Comparison of ENCODE assay signal across 9 cellular contexts in the genomic region with DNA sequence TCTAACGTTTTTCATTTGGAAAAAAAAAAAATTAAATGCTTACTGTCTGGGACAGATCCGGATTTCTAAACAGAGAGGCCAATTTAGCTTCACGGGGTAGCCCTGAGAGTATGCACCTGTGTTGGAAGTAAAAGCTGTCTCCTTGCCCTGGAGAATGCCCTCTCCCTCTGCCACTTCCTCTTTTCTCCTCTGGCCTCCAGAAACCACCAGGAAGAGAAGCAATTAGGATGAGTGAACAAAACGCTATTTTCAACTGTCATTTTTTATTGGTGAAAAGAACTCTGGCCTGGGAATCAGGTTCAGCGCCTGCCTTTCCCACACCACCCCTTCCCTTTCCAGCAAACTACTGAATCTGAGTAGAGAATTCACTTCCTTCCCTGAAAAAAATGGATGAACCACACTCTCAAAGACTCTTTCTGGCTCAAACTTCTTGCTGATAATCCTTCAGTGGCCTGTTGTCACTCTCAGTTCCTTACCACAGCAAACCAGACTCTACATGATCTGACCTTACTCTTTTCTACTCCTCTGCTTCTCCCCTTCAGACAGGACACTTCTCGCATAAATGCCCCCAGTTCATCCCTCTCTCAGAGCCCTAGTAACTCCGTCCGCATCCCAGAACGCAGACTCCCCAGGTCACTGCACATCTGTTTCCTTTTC. TPM values are rescaled to one million over a fixed set of nuclear protein-coding genes. Genes with fewer than 3 reads are reported as not detected.
DNase-seq lines count a peak whose midpoint lies in the region; ATAC-seq, FAIRE-seq and TF ChIP-seq lines count a peak whose summit lies in the region.
"Had no signal": no experiment of that assay in that cellular context is flagged by ENCODE, and none has a peak within 500 bp of the region (broad histone marks: within the 10 kb centered on the region; RNA-seq: fewer than 3 reads in every experiment).

No MANE protein-coding gene starts in this region.

- H3K9me3 ChIP-seq in endodermal cell (ENCODE audit: control insufficient read depth, low read length) = peaks cover 7% of the 10 kb centered on the region

- peaks cover 59% of the 10 kb centered on the region for H3K36me3 Mint-ChIP-seq in T-helper 2 cell treated with Interferon-gamma antibody and Interleukin-4, amounts not matched to agents 5 μg/mL and 100 μg/mL, for 36 hours (ENCODE audit: low read depth)
- peaks cover 35% of the 10 kb centered on the region for H3K36me3 Mint-ChIP-seq in endodermal cell (ENCODE audit: low read depth)
- H3K36me3 Mint-ChIP-seq in stimulated activated memory B cell treated with anti-CD40 and anti-IgM and Interleukin-4, amounts not matched to agents 10 μg/mL and 1 μg/mL and 100 μg/mL, for 72 hours = peaks cover 37% of the 10 kb centered on the region

- no peak overlapping the region for H3K4me3 ChIP-seq in endodermal cell (ENCODE audit: low read length)

- peak overlapping the region; percentile 14 for H3K27ac ChIP-seq in endodermal cell (ENCODE audit: low read depth, low read length)

- DNase-seq in T-helper 2 cell treated with Interferon-gamma antibody and Interleukin-4, amounts not matched to agents 5 μg/mL and 100 μg/mL, for 36 hours (ENCODE audit: low spot score) = no peak
- no peak for DNase-seq in T-helper 2 cell
- DNase-seq in RCC 7860 (ENCODE audit: low spot score) = peak; percentile 15
- no peak for DNase-seq in endodermal cell
- DNase-seq in DMS153 treated with DMSO at 0.1 percent for 48 hours (lab: John Stamatoyannopoulos, UW; ENCODE audit: unreplicated experiment) = no peak
- no peak for DNase-seq in medulla oblongata (ENCODE audit: extremely low spot score)

- 92% methylated on average over 7 to 9 of the region's 9 CpGs for WGBS in endodermal cell (ENCODE audit: insufficient coverage in 1 of 2, insufficient read length in 1 of 2), 2 experiments

- H3K27me3 ChIP-seq in endodermal cell (ENCODE audit: control insufficient read depth, insufficient read depth, low read length, poor library complexity, severe bottlenecking) = no peaks in the 10 kb centered on the region

- peak overlapping the region; percentile 48 for H3K4me3 Mint-ChIP-seq in T-helper 2 cell treated with Interferon-gamma antibody and Interleukin-4, amounts not matched to agents 5 μg/mL and 100 μg/mL, for 36 hours
- no peak overlapping the region for H3K4me3 Mint-ChIP-seq in endodermal cell
- H3K4me3 Mint-ChIP-seq in stimulated activated memory B cell treated with anti-CD40 and anti-IgM and Interleukin-4, amounts not matched to agents 10 μg/mL and 1 μg/mL and 100 μg/mL, for 72 hours = no peak overlapping the region

- no peak for FAIRE-seq in RCC 7860 (lab: Jason Lieb, UNC)
- FAIRE-seq: GM18507 had no signal

- H3K27me3 Mint-ChIP-seq in T-helper 2 cell treated with Interferon-gamma antibody and Interleukin-4, amounts not matched to agents 5 μg/mL and 100 μg/mL, for 36 hours (ENCODE audit: low read depth) = no peaks in the 10 kb centered on the region
- H3K27me3 Mint-ChIP-seq in endodermal cell (ENCODE audit: insufficient read depth) = no peaks in the 10 kb centered on the region
- no peaks in the 10 kb centered on the region for H3K27me3 Mint-ChIP-seq in stimulated activated memory B cell treated with anti-CD40 and anti-IgM and Interleukin-4, amounts not matched to agents 10 μg/mL and 1 μg/mL and 100 μg/mL, for 72 hours

- H3K27ac Mint-ChIP-seq in T-helper 2 cell treated with Interferon-gamma antibody and Interleukin-4, amounts not matched to agents 5 μg/mL and 100 μg/mL, for 36 hours = peak overlapping the region; percentile 63
- H3K27ac Mint-ChIP-seq in endodermal cell = peak overlapping the region; percentile 65
- H3K27ac Mint-ChIP-seq in stimulated activated memory B cell treated with anti-CD40 and anti-IgM and Interleukin-4, amounts not matched to agents 10 μg/mL and 1 μg/mL and 100 μg/mL, for 72 hours = peak overlapping the region; percentile 13

- H3K9me3 Mint-ChIP-seq in T-helper 2 cell treated with Interferon-gamma antibody and Interleukin-4, amounts not matched to agents 5 μg/mL and 100 μg/mL, for 36 hours = no peaks in the 10 kb centered on the region
- no peaks in the 10 kb centered on the region for H3K9me3 Mint-ChIP-seq in endodermal cell
- H3K9me3 Mint-ChIP-seq in stimulated activated memory B cell treated with anti-CD40 and anti-IgM and Interleukin-4, amounts not matched to agents 10 μg/mL and 1 μg/mL and 100 μg/mL, for 72 hours = no peaks in the 10 kb centered on the region

- peaks cover 92% of the 10 kb centered on the region for H3K36me3 ChIP-seq in endodermal cell (ENCODE audit: control insufficient read depth, insufficient read depth, low read length)

- peaks cover 17% of the 10 kb centered on the region for H3K4me1 ChIP-seq in endodermal cell (ENCODE audit: control insufficient read depth, insufficient read depth, low read length)

- ATAC-seq in stimulated activated memory B cell treated with anti-CD40 and anti-IgM and Interleukin-4, amounts not matched to agents 10 μg/mL and 1 μg/mL and 100 μg/mL, for 72 hours = no peak
- ATAC-seq in GM18517 (IDR thresholded peaks at IDR 0.05; ENCODE audit: unreplicated experiment) = no peak

- no peak for TF ChIP-seq CTCF in endodermal cell (conservative IDR thresholded peaks at IDR 0.05)

- no peak overlapping the region for H3K9ac ChIP-seq in endodermal cell (ENCODE audit: extremely low read depth, low read length, poor library complexity, severe bottlenecking)

- peaks cover 44% of the 10 kb centered on the region for H3K4me1 Mint-ChIP-seq in T-helper 2 cell treated with Interferon-gamma antibody and Interleukin-4, amounts not matched to agents 5 μg/mL and 100 μg/mL, for 36 hours (ENCODE audit: low read depth)
- peaks cover 60% of the 10 kb centered on the region for H3K4me1 Mint-ChIP-seq in endodermal cell
- H3K4me1 Mint-ChIP-seq in stimulated activated memory B cell treated with anti-CD40 and anti-IgM and Interleukin-4, amounts not matched to agents 10 μg/mL and 1 μg/mL and 100 μg/mL, for 72 hours = peaks cover 60% of the 10 kb centered on the region

RNA-seq across cellular contexts. Expression of a gene that starts 29.8 kb away (rescaled TPM):
- 10 to 100 TPM; 27.4 to 27.8 TPM for total RNA-seq in endodermal cell
- 23.3 TPM for polyA plus RNA-seq in endodermal cell (2013, experiment 1 of 2)
- polyA plus RNA-seq in endodermal cell (2013, experiment 2 of 2) = 22.4 TPM

Comparison
In these comparisons a context has a peak if more than half of its experiments do, and no peak if none do; other contexts are left out.
1. H3K27ac Mint-ChIP-seq: peak in every context shown above with its lines; median percentile 65 in endodermal cell; 63 in T-helper 2 cell treated with Interferon-gamma antibody and Interleukin-4, amounts not matched to agents 5 μg/mL and 100 μg/mL, for 36 hours; 13 in stimulated activated memory B cell treated with anti-CD40 and anti-IgM and Interleukin-4, amounts not matched to agents 10 μg/mL and 1 μg/mL and 100 μg/mL, for 72 hours.